23 cellular contexts compared by ENCODE assay signal in the genomic region with DNA sequence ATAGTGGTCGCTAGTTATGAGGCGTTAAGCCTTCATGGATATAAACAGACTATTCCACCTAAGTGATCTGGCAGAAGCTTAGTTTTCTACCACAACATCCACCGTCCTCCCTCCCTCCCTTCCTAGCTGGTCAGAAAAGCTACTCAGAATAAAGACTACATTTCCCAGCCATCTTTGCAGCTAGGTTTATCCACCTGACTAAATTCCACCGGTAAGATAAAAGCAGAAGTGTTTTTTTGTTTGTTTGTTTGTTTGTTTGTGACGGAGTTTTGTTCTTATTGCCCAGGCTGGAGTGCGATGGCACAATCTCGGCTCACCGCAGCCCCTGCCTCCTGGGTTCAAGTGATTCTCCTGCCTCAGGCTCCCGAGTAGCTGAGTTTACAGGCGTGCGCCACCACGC. TPM values are rescaled to one million over a fixed set of nuclear protein-coding genes. Genes with fewer than 3 reads are reported as not detected.
DNase-seq lines count a peak whose midpoint lies in the region; ATAC-seq, FAIRE-seq and TF ChIP-seq lines count a peak whose summit lies in the region.
"Had no signal": no experiment of that assay in that cellular context is flagged by ENCODE, and none has a peak within 500 bp of the region (broad histone marks: within the 10 kb centered on the region; RNA-seq: fewer than 3 reads in every experiment).

No MANE protein-coding gene starts in this region.

- TF ChIP-seq POLR2A in K562 (conservative IDR thresholded peaks at IDR 0.05): no peak

- no peak for TF ChIP-seq RAD21 in K562 (CRISPR knock-in tag; conservative IDR thresholded peaks at IDR 0.05 in 1 of 2, IDR thresholded peaks at IDR 0.05 in 1 of 2)

- H2AFZ ChIP-seq in GM23338 (peak overlapping the region; percentile 70; the same call in 1 of the 2 replicates), K562 (ENCODE audit: low read depth, low read length) (no peak overlapping the region)

- DNase-seq in GM23338 (ENCODE audit: low spot score) (peak; percentile 72), WTC11 (ENCODE audit: low spot score) (no peak), K562 (ENCODE audit: extremely low read depth in 1 of 4, low spot score in 3 of 4) (no peak), DMS153 (lab: John Stamatoyannopoulos, UW) (no peak), RPMI8226 (no peak), NCI-H82 (lab: John Stamatoyannopoulos, UW) (no peak), AG20443 (ENCODE audit: low spot score) (no peak)
- DNase-seq: 8988T; BE2C; C1 segment of cervical spinal cord; CD4-positive, alpha-beta memory T cell; CD4-positive, CD25-positive, alpha-beta regulatory T cell; CD8-positive, alpha-beta memory T cell; COR-L47; DMS 273 treated with DMSO at 0.1 percent for 48 hours; DMS79 treated with DMSO at 0.1 percent for 48 hours; GF-D8 had no signal

- no peaks in the 10 kb centered on the region for H3K36me3 Mint-ChIP-seq in GM23338 (ENCODE audit: low read depth)
- H3K36me3 Mint-ChIP-seq in WTC11: no peaks in the 10 kb centered on the region
- H3K36me3 Mint-ChIP-seq: CD14-positive monocyte; CD4-positive, alpha-beta memory T cell; CD4-positive, CD25-positive, alpha-beta regulatory T cell; CD8-positive, alpha-beta memory T cell had no signal

- H3K4me1 Mint-ChIP-seq in GM23338 (peaks cover 6% of the 10 kb centered on the region), WTC11 (peaks cover 18% of the 10 kb centered on the region)
- H3K4me1 Mint-ChIP-seq: CD14-positive monocyte; CD4-positive, CD25-positive, alpha-beta regulatory T cell; CD8-positive, alpha-beta memory T cell had no signal

- no peaks in the 10 kb centered on the region for H3K27me3 ChIP-seq in GM23338 (ENCODE audit: insufficient read depth)
- peaks cover 30 to 33% of the 10 kb centered on the region in 2 experiments for H3K27me3 ChIP-seq in K562 (ENCODE audit: control insufficient read depth in 2 of 2, insufficient read depth in 2 of 2, low read length in 2 of 2)
- H3K27me3 ChIP-seq: BE2C, BLaER1 had no signal

- intact Hi-C loops in K562 (cut with micrococcal nuclease): no loop called here

- TF ChIP-seq EP300 in K562 (IDR thresholded peaks at IDR 0.05; ENCODE audit: low read length): no peak

- in situ Hi-C loops in K562 (cut with MboI): no loop called here

- H3K27ac Mint-ChIP-seq in GM23338 (no peak overlapping the region), WTC11 (no peak overlapping the region)
- H3K27ac Mint-ChIP-seq: CD14-positive monocyte; CD4-positive, alpha-beta memory T cell; CD4-positive, CD25-positive, alpha-beta regulatory T cell; CD8-positive, alpha-beta memory T cell had no signal

- TF ChIP-seq CTCF in GM23338 (conservative IDR thresholded peaks at IDR 0.05; ENCODE audit: low read depth in 2 of 2) (no peak), WTC11 (IDR thresholded peaks at IDR 0.05) (no peak), K562 (IDR thresholded peaks at IDR 0.05 in 2 of 3, conservative IDR thresholded peaks at IDR 0.05 in 1 of 3; ENCODE audit: insufficient read depth in 2 of 3, low read depth in 1 of 3, low read length in 3 of 3) (no peak)

- H3K27me3 Mint-ChIP-seq in GM23338 (ENCODE audit: insufficient read depth, low read depth, poor library complexity) (peaks cover 3% of the 10 kb centered on the region), WTC11 (ENCODE audit: low read depth) (no peaks in the 10 kb centered on the region; the same call in 1 of the 2 replicates)

- no peak for FAIRE-seq in K562 (lab: Jason Lieb, UNC)
- FAIRE-seq: A204.1, G401.6, GM19239 had no signal

- H3K9me2 ChIP-seq in GM23338 (ENCODE audit: insufficient read depth): no peaks in the 10 kb centered on the region

- H3K4me1 ChIP-seq in GM23338 (ENCODE audit: insufficient read depth): peaks cover 7% of the 10 kb centered on the region; the same call in 1 of the 2 replicates
- no peaks in the 10 kb centered on the region for H3K4me1 ChIP-seq in K562 (replicated peaks in 1 of 2; ENCODE audit: control insufficient read depth in 2 of 2, insufficient read depth in 2 of 2, low read length in 2 of 2)
- H3K4me1 ChIP-seq: BE2C, BLaER1 had no signal

- POLR2A ChIA-PET in WTC11 (lab: Charles Lee) (no interaction called here), K562 (lab: Yijun Ruan, JAX) (interaction anchor here (0.6 to 1.0 kb wide), 2 partner anchors 45 to 365 kb away, joined by 3 to 4 read pairs; no protein-coding TSS in a partner anchor)

- H3K27ac ChIP-seq in GM23338 (ENCODE audit: low read depth): no peak overlapping the region
- no peak overlapping the region for H3K27ac ChIP-seq in K562 (ENCODE audit: extremely low read depth, low read depth, low read length)
- H3K27ac ChIP-seq: BLaER1 had no signal

- H3K36me3 ChIP-seq in GM23338 (ENCODE audit: insufficient read depth): no peaks in the 10 kb centered on the region
- no peaks in the 10 kb centered on the region for H3K36me3 ChIP-seq in K562 (ENCODE audit: control insufficient read depth, insufficient read depth, low read length)
- H3K36me3 ChIP-seq: BE2C, BLaER1 had no signal

- no TSS peak for BruUV-seq in K562 (replicated peaks; lab: Mats Ljungman, UMichigan)

- H3K9me3 Mint-ChIP-seq in GM23338: peaks cover 3% of the 10 kb centered on the region; the same call in 1 of the 3 replicates
- peaks cover 3% of the 10 kb centered on the region; the same call in 1 of the 2 replicates for H3K9me3 Mint-ChIP-seq in WTC11

- no peak overlapping the region for H3K4me3 ChIP-seq in GM23338
- no peak overlapping the region for H3K4me3 ChIP-seq in K562
- H3K4me3 ChIP-seq: BLaER1 had no signal

- 11% methylated on average over 12 of the region's 12 CpGs for WGBS in K562 (ENCODE audit: insufficient coverage, low coverage, missing lambda C conversion rate)

- H3K4me2 ChIP-seq in GM23338 (no peak overlapping the region), K562 (ENCODE audit: insufficient read depth, low read length) (no peak overlapping the region)
- H3K4me2 ChIP-seq: BLaER1 had no signal

- H3K9me3 ChIP-seq in K562 (replicated peaks; ENCODE audit: control insufficient read depth, insufficient read depth, low read depth, low read length): no peaks in the 10 kb centered on the region
- H3K9me3 ChIP-seq: BE2C, BLaER1 had no signal

- H3K9me1 ChIP-seq in K562 (ENCODE audit: control insufficient read depth, insufficient read depth, low read length): no peaks in the 10 kb centered on the region

- peak; percentile 65 for ATAC-seq in GM23338
- ATAC-seq in WTC11: peak; percentile 63
- peak; percentile 71 for ATAC-seq in K562

- H3K79me2 ChIP-seq in GM23338 (replicated peaks; ENCODE audit: insufficient read depth) (no peaks in the 10 kb centered on the region), K562 (ENCODE audit: control insufficient read depth, insufficient read depth, low read length) (no peaks in the 10 kb centered on the region)

- no peaks in the 10 kb centered on the region for H4K20me1 ChIP-seq in GM23338 (replicated peaks; ENCODE audit: insufficient read depth)
- no peaks in the 10 kb centered on the region for H4K20me1 ChIP-seq in K562 (replicated peaks; ENCODE audit: control insufficient read depth, insufficient read depth, low read length)
- H4K20me1 ChIP-seq: BLaER1 had no signal

- H3F3A ChIP-seq in GM23338 (replicated peaks; ENCODE audit: low read depth): no peaks in the 10 kb centered on the region

- H3K4me3 Mint-ChIP-seq in GM23338 (no peak overlapping the region), WTC11 (no peak overlapping the region)
- H3K4me3 Mint-ChIP-seq: CD14-positive monocyte; CD4-positive, alpha-beta memory T cell; CD4-positive, CD25-positive, alpha-beta regulatory T cell; CD8-positive, alpha-beta memory T cell had no signal

- H3K9ac ChIP-seq in K562 (ENCODE audit: insufficient read depth in 1 of 2, low read depth in 2 of 2, low read length in 2 of 2): no peak overlapping the region
- H3K9ac ChIP-seq: BLaER1 had no signal

- CTCF ChIA-PET in WTC11 (lab: Charles Lee) (interaction anchor here (0.6 to 1.5 kb wide), 4 partner anchors 23 to 72 kb away, joined by 4 to 5 read pairs (median 4); no protein-coding TSS in a partner anchor), K562 (lab: Yijun Ruan, JAX; ENCODE audit: low intra/inter-chr PET ratio) (no interaction called here)

TF ChIP-seq in WTC11, 78 proteins besides CTCF, POLR2A, EP300 and RAD21 (continues in another document):
- TF ChIP-seq, protein P1, sequence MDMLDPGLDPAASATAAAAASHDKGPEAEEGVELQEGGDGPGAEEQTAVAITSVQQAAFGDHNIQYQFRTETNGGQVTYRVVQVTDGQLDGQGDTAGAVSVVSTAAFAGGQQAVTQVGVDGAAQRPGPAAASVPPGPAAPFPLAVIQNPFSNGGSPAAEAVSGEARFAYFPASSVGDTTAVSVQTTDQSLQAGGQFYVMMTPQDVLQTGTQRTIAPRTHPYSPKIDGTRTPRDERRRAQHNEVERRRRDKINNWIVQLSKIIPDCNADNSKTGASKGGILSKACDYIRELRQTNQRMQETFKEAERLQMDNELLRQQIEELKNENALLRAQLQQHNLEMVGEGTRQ (CRISPR knock-in tag; IDR thresholded peaks at IDR 0.05): peak; percentile 73

TF ChIP-seq in K562, 482 proteins besides CTCF, POLR2A, EP300 and RAD21 (continues in another document):
- no peak for TF ChIP-seq ZNF24 (IDR thresholded peaks at IDR 0.05)
- TF ChIP-seq HLTF (IDR thresholded peaks at IDR 0.05): no peak

RNA-seq across cellular contexts. Expression of a gene that starts 44.3 kb away (rescaled TPM):
- total RNA-seq in GM23338 (2014; rRNA removed; shearing (Covaris generic)): not detected in 2 replicates
- 0.28 TPM in 1 of 2 replicates, not detected in the other for polyA plus RNA-seq in GM23338 (2016; fragmentation: Nextera tagmentation; extraction: Ambion mirVana)
- 0.28 TPM in 1 of 3 replicates, not detected in the others for total RNA-seq in WTC11 (2021)
- total RNA-seq in K562 (2011; cell fraction: chromatin; rRNA removed; ENCODE audit: low replicate concordance): not detected in 2 replicates
- not detected in 2 replicates for total RNA-seq in K562 (2011; cell fraction: nucleolus; rRNA removed)
- total RNA-seq in K562 (2011; cell fraction: nucleoplasm; rRNA removed): not detected in 2 replicates
- total RNA-seq in K562 (2014; rRNA removed): not detected in 2 replicates
- not detected in 2 replicates for total RNA-seq in K562 (2014; rRNA removed; fragmentation: Illumina TruSeq; extraction: Trizol)
- not detected in 2 replicates for total RNA-seq in K562 (2015; rRNA removed; fragmentation: Illumina TruSeq; extraction: Trizol)
- total RNA-seq in K562 (2021): not detected in 2 replicates
- polyA plus RNA-seq in K562 (2011; rRNA removed): not detected in 2 replicates
- not detected in 2 replicates for polyA plus RNA-seq in K562 (2011; cell fraction: cytosol; rRNA removed)
- polyA plus RNA-seq in K562 (2011; cell fraction: nucleus; rRNA removed): not detected in 2 replicates
- not detected in 2 replicates for polyA plus RNA-seq in K562 (2012)
- not detected in 2 replicates for polyA plus RNA-seq in K562 (2014; fragmentation: Illumina TruSeq; extraction: Trizol)
- not detected for polyA plus RNA-seq in K562 (2014; fragmentation: Nextera tagmentation; extraction: Ambion mirVana)
- polyA plus RNA-seq in K562 (2014; rRNA removed): not detected in 2 replicates
- polyA minus RNA-seq in K562 (2011; rRNA and poly(A)+ RNA removed): not detected in 2 replicates
- polyA minus RNA-seq in K562 (2011; cell fraction: cytosol; rRNA and poly(A)+ RNA removed): not detected in 2 replicates
- not detected in 2 replicates for polyA minus RNA-seq in K562 (2011; cell fraction: nucleus; rRNA and poly(A)+ RNA removed)
- total RNA-seq: A673; CD4-positive, alpha-beta memory T cell; CD4-positive, CD25-positive, alpha-beta regulatory T cell; CD8-positive, alpha-beta memory T cell had no signal
- polyA plus RNA-seq: CD14-positive monocyte; CD4-positive, alpha-beta memory T cell; CD4-positive, CD25-positive, alpha-beta regulatory T cell; CD8-positive, alpha-beta memory T cell had no signal
